26 cellular contexts compared by ENCODE assay signal in the genomic region with DNA sequence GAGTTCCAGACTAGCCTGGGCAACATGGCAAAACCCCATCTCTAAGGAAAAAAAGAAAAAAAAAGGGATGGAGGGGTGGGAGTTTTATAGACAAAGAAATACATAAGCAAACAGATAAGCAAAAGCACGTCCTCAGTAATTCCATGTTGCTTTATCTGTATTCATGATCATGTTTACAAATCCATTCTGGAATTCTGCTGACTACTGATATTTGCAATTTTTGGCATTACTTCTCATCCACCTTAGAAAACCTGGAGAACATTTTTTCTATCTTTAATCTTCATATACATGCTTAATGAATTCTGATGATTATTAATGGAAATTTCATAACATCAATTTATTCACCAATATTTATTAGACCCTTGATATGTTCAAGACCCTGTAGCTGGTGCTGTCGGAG.
"Had no signal": no experiment of that assay in that cellular context is flagged by ENCODE, and none has a peak within 500 bp of the region (broad histone marks: within the 10 kb centered on the region; RNA-seq: fewer than 3 reads in every experiment).

No MANE protein-coding gene starts in this region.

- DNase-seq: activated CD4-positive, alpha-beta T cell treated with anti-CD3 and anti-CD28 coated beads for 48 hours; activated CD4-positive, alpha-beta T cell treated with anti-CD3 and anti-CD28 coated beads, Interleukin-2, amount 50 U/mL, for 48 hours; activated CD8-positive, alpha-beta memory T cell treated with anti-CD3 and anti-CD28 coated beads for 24 hours; activated gamma-delta T cell treated with Interleukin-2 at 50 U/mL for 16 hours; activated T-cell treated with anti-CD3 and anti-CD28 coated beads, Interleukin-2, amount 50 U/mL, for 1 hour; aorta; body of pancreas; cerebellar nuclear complex; colonic mucosa; effector CD8-positive, alpha-beta T cell; esophagus squamous epithelium; foreskin melanocyte; left ventricle myocardium inferior; mesendoderm; mucosa of descending colon; spleen; stimulated activated naive CD4-positive, alpha-beta T cell had no signal

- H3K27me3 Mint-ChIP-seq: activated naive CD4-positive, alpha-beta T cell treated with anti-CD3 and anti-CD28 coated beads, Interleukin-2, amount 50 U/mL, for 24 hours; activated T-helper 17 cell treated with anti-CD3 and anti-CD28 coated beads, Interleukin-2, amount 50 U/mL, for 72 hours had no signal

- H3K27me3 ChIP-seq: body of pancreas, cardiac muscle cell, colonic mucosa, esophagus squamous epithelium, right atrium auricular region, spleen, tibial nerve had no signal

- H3K9me3 Mint-ChIP-seq: activated naive CD4-positive, alpha-beta T cell treated with anti-CD3 and anti-CD28 coated beads, Interleukin-2, amount 50 U/mL, for 24 hours; activated T-helper 17 cell treated with anti-CD3 and anti-CD28 coated beads, Interleukin-2, amount 50 U/mL, for 72 hours had no signal

- H3K36me3 Mint-ChIP-seq: activated naive CD4-positive, alpha-beta T cell treated with anti-CD3 and anti-CD28 coated beads, Interleukin-2, amount 50 U/mL, for 24 hours had no signal

- H3K36me3 ChIP-seq: cardiac muscle cell, colonic mucosa, esophagus squamous epithelium, left ventricle myocardium inferior, right atrium auricular region, spleen, tibial nerve had no signal

- H3K4me3 Mint-ChIP-seq: activated naive CD4-positive, alpha-beta T cell treated with anti-CD3 and anti-CD28 coated beads, Interleukin-2, amount 50 U/mL, for 24 hours had no signal

- ATAC-seq: activated CD4-positive, CD25-positive, alpha-beta regulatory T cell treated with anti-CD3 and anti-CD28 coated beads, Interleukin-2, amount 50 U/mL, for 24 hours; activated T-helper 17 cell treated with anti-CD3 and anti-CD28 coated beads, Interleukin-2, amount 50 U/mL, for 72 hours; body of pancreas; mucosa of descending colon had no signal

- H3K4me3 ChIP-seq: body of pancreas, cardiac muscle cell, colonic mucosa, esophagus squamous epithelium, left ventricle myocardium inferior, lung, mucosa of descending colon, right atrium auricular region, spleen, tibial nerve had no signal

- H3K27ac ChIP-seq: body of pancreas, cardiac muscle cell, colonic mucosa, epithelial cell of prostate, esophagus squamous epithelium, left ventricle myocardium inferior, right atrium auricular region, VCaP had no signal

- H3K9me3 ChIP-seq: body of pancreas, colonic mucosa, esophagus squamous epithelium, left ventricle myocardium inferior, mucosa of descending colon, right atrium auricular region, spleen, tibial nerve had no signal
